ENCODE assay signal across 24 cellular contexts in genomic region chr1:23807453-23807852, GRCh38. TPM values are rescaled to one million over a fixed set of nuclear protein-coding genes. Genes with fewer than 3 reads are reported as not detected.
DNase-seq lines count a peak whose midpoint lies in the region; ATAC-seq and TF ChIP-seq lines count a peak whose summit lies in the region.
"Had no signal": no experiment of that assay in that cellular context is flagged by ENCODE, and none has a peak within 500 bp of the region (broad histone marks: within the 10 kb centered on the region; RNA-seq: fewer than 3 reads in every experiment).

No MANE protein-coding gene starts in this region.

- H3K36me3 ChIP-seq in osteoblast (ENCODE audit: insufficient read depth, low read length): peaks cover 21% of the 10 kb centered on the region

- TF ChIP-seq CTCF in osteoblast (IDR thresholded peaks at IDR 0.05; ENCODE audit: extremely low read depth, low read depth, low read length): no peak
- TF ChIP-seq CTCF in lower leg skin (IDR thresholded peaks at IDR 0.05): no peak

- H3K9me3 ChIP-seq in osteoblast (ENCODE audit: low read depth, low read length): no peaks in the 10 kb centered on the region
- H3K9me3 ChIP-seq: gastrocnemius medialis, right atrium auricular region, transverse colon had no signal

- intact Hi-C loops in lower leg skin (cut with DNase I; ENCODE audit: low total_unique reads): no loop called here

- H3K36me3 Mint-ChIP-seq in activated T-cell treated with anti-CD3 and anti-CD28 coated beads, Interleukin-2, amount 50 U/mL, for 72 hours (ENCODE audit: insufficient read depth in 2 of 2): no peaks in the 10 kb centered on the region
- peaks cover 8% of the 10 kb centered on the region for H3K36me3 Mint-ChIP-seq in activated CD8-positive, alpha-beta T cell treated with anti-CD3 and anti-CD28 coated beads, Interleukin-2, amount 10 ng/mL, durations not matched to agents 7 days and 5 days (ENCODE audit: low read depth)

- H3K4me1 Mint-ChIP-seq in activated T-cell treated with anti-CD3 and anti-CD28 coated beads, Interleukin-2, amount 50 U/mL, for 72 hours (ENCODE audit: low read depth): peaks cover 12% of the 10 kb centered on the region
- H3K4me1 Mint-ChIP-seq in activated CD8-positive, alpha-beta T cell treated with anti-CD3 and anti-CD28 coated beads, Interleukin-2, amount 10 ng/mL, durations not matched to agents 7 days and 5 days (ENCODE audit: low read depth): peaks cover 26% of the 10 kb centered on the region

- no peak overlapping the region for H3K4me3 Mint-ChIP-seq in activated T-cell treated with anti-CD3 and anti-CD28 coated beads, Interleukin-2, amount 50 U/mL, for 72 hours
- no peak overlapping the region for H3K4me3 Mint-ChIP-seq in activated CD8-positive, alpha-beta T cell treated with anti-CD3 and anti-CD28 coated beads, Interleukin-2, amount 10 ng/mL, durations not matched to agents 7 days and 5 days
- H3K4me3 Mint-ChIP-seq: CD4-positive, alpha-beta T cell; stimulated activated memory B cell treated with anti-CD40 and anti-IgM and Interleukin-4, amounts not matched to agents 10 μg/mL and 1 μg/mL and 100 μg/mL, for 72 hours; T-helper 1 cell treated with Interleukin-12 subunit alpha and Interleukin-12 subunit beta and Interleukin-4 antibody, amounts not matched to agents 30 μg/mL and 1 μg/mL, for 36 hours had no signal

- no peaks in the 10 kb centered on the region for H3K27me3 ChIP-seq in osteoblast (ENCODE audit: insufficient read depth, low read length)
- H3K27me3 ChIP-seq: gastrocnemius medialis, right atrium auricular region, transverse colon had no signal

- no peaks in the 10 kb centered on the region for H3K9me3 Mint-ChIP-seq in activated T-cell treated with anti-CD3 and anti-CD28 coated beads, Interleukin-2, amount 50 U/mL, for 72 hours
- H3K9me3 Mint-ChIP-seq in activated CD8-positive, alpha-beta T cell treated with anti-CD3 and anti-CD28 coated beads, Interleukin-2, amount 10 ng/mL, durations not matched to agents 7 days and 5 days (ENCODE audit: insufficient read depth): no peaks in the 10 kb centered on the region
- H3K9me3 Mint-ChIP-seq: CD4-positive, alpha-beta T cell; stimulated activated memory B cell treated with anti-CD40 and anti-IgM and Interleukin-4, amounts not matched to agents 10 μg/mL and 1 μg/mL and 100 μg/mL, for 72 hours; T-helper 1 cell treated with Interleukin-12 subunit alpha and Interleukin-12 subunit beta and Interleukin-4 antibody, amounts not matched to agents 30 μg/mL and 1 μg/mL, for 36 hours had no signal

- POLR2A ChIA-PET in activated CD8-positive, alpha-beta T cell treated with anti-CD3 and anti-CD28 coated beads, Interleukin-2, amount 10 ng/mL, durations not matched to agents 7 days and 5 days (lab: Charles Lee): interaction anchor here (0.9 to 1.2 kb wide), 2 partner anchors 12 to 151 kb away, joined by 4 read pairs; no protein-coding TSS in a partner anchor

- CTCF ChIA-PET in activated CD8-positive, alpha-beta T cell treated with anti-CD3 and anti-CD28 coated beads, Interleukin-2, amount 10 ng/mL, durations not matched to agents 7 days and 5 days (lab: Charles Lee): interaction anchor here (0.9 to 7.7 kb wide), 8 partner anchors 9 to 221 kb away, joined by 3 to 131 read pairs (median 6); partner anchors contain the start of gene LYPLA2

- no peak for TF ChIP-seq POLR2A in lower leg skin (IDR thresholded peaks at IDR 0.05)

- H3K79me2 ChIP-seq in osteoblast (ENCODE audit: insufficient read depth, low read length): no peaks in the 10 kb centered on the region

- H4K20me1 ChIP-seq in osteoblast (ENCODE audit: insufficient read depth, low read length): no peaks in the 10 kb centered on the region

- H3K4me1 ChIP-seq in osteoblast (ENCODE audit: insufficient read depth, low read length): no peaks in the 10 kb centered on the region
- H3K4me1 ChIP-seq: right atrium auricular region had no signal

- no peak for ATAC-seq in activated T-cell treated with anti-CD3 and anti-CD28 coated beads, Interleukin-2, amount 50 U/mL, for 72 hours (replicated peaks in 1 of 2)
- no peak for ATAC-seq in activated CD8-positive, alpha-beta T cell treated with anti-CD3 and anti-CD28 coated beads, Interleukin-2, amount 10 ng/mL, durations not matched to agents 7 days and 5 days
- ATAC-seq: activated CD4-positive, CD25-positive, alpha-beta regulatory T cell treated with anti-CD3 and anti-CD28 coated beads, Interleukin-2, amount 50 U/mL, for 24 hours; gastrocnemius medialis; Right ventricle myocardium inferior; stimulated activated memory B cell treated with anti-CD40 and anti-IgM and Interleukin-4, amounts not matched to agents 10 μg/mL and 1 μg/mL and 100 μg/mL, for 72 hours had no signal

- no peak overlapping the region for H2AFZ ChIP-seq in osteoblast (ENCODE audit: low read length)

- H3K27ac ChIP-seq in osteoblast (ENCODE audit: low read depth, low read length): no peak overlapping the region
- H3K27ac ChIP-seq: gastrocnemius medialis, right atrium auricular region, transverse colon had no signal

- H3K4me2 ChIP-seq in osteoblast (ENCODE audit: insufficient read depth, low read length): no peak overlapping the region

- no peaks in the 10 kb centered on the region for H3K27me3 Mint-ChIP-seq in activated T-cell treated with anti-CD3 and anti-CD28 coated beads, Interleukin-2, amount 50 U/mL, for 72 hours (ENCODE audit: low read depth)
- no peaks in the 10 kb centered on the region for H3K27me3 Mint-ChIP-seq in activated CD8-positive, alpha-beta T cell treated with anti-CD3 and anti-CD28 coated beads, Interleukin-2, amount 10 ng/mL, durations not matched to agents 7 days and 5 days (ENCODE audit: low read depth)
- H3K27me3 Mint-ChIP-seq: CD4-positive, alpha-beta T cell; stimulated activated memory B cell treated with anti-CD40 and anti-IgM and Interleukin-4, amounts not matched to agents 10 μg/mL and 1 μg/mL and 100 μg/mL, for 72 hours had no signal

- no peak for DNase-seq in activated T-cell treated with anti-CD3 and anti-CD28 coated beads, Interleukin-2, amount 50 U/mL, for 72 hours
- DNase-seq in activated T-cell treated with anti-CD3 and anti-CD28 coated beads for 4 hours: no peak
- peak; percentile 79 to 88 for DNase-seq in NOMO-1 (lab: John Stamatoyannopoulos, UW; ENCODE audit: unreplicated experiment in 2 of 2)
- no peak for DNase-seq in activated CD8-positive, alpha-beta T cell treated with anti-CD3 and anti-CD28 coated beads, Interleukin-2, amount 10 ng/mL, durations not matched to agents 7 days and 5 days
- peak; percentile 62 for DNase-seq in osteoblast (ENCODE audit: insufficient read length, low spot score, missing footprints)
- no peak for DNase-seq in lower leg skin (ENCODE audit: low spot score in 2 of 2)
- DNase-seq in NCI-H2171 treated with DMSO at 0.1 percent for 48 hours (lab: John Stamatoyannopoulos, UW): no peak
- no peak for DNase-seq in NCI-H1092 treated with DMSO at 0.1 percent for 48 hours (lab: John Stamatoyannopoulos, UW)
- DNase-seq: ACHN; CD4-positive, alpha-beta T cell; dermis blood vessel endothelial cell; DMS53; gastrocnemius medialis; Karpas-422; NCI-H345; NK-92 treated with Interleukin-12 subunit alpha and Interleukin-12 subunit beta, amount 100 ng/mL, for 24 hours; nucleus accumbens; stimulated activated CD4-positive, alpha-beta T cell treated with anti-CD3 and anti-CD28 coated beads, Interleukin-15, amount 100 ng/mL, for 24 hours; transverse colon had no signal

- 65 to 78% methylated on average over 3 of the region's 3 CpGs for WGBS in lower leg skin, 2 donors

- peak overlapping the region; percentile 1 for H3K27ac Mint-ChIP-seq in activated T-cell treated with anti-CD3 and anti-CD28 coated beads, Interleukin-2, amount 50 U/mL, for 72 hours
- H3K27ac Mint-ChIP-seq in activated CD8-positive, alpha-beta T cell treated with anti-CD3 and anti-CD28 coated beads, Interleukin-2, amount 10 ng/mL, durations not matched to agents 7 days and 5 days: peak overlapping the region; percentile 5
- H3K27ac Mint-ChIP-seq: CD4-positive, alpha-beta T cell; stimulated activated memory B cell treated with anti-CD40 and anti-IgM and Interleukin-4, amounts not matched to agents 10 μg/mL and 1 μg/mL and 100 μg/mL, for 72 hours; T-helper 1 cell treated with Interleukin-12 subunit alpha and Interleukin-12 subunit beta and Interleukin-4 antibody, amounts not matched to agents 30 μg/mL and 1 μg/mL, for 36 hours had no signal

- H3K4me3 ChIP-seq in osteoblast (ENCODE audit: insufficient read depth, low read length) (no peak overlapping the region), lower leg skin (ENCODE audit: low read depth, poor library complexity, severe bottlenecking) (no peak overlapping the region)
- H3K4me3 ChIP-seq: gastrocnemius medialis, right atrium auricular region, transverse colon had no signal

RNA-seq across cellular contexts. Expression of gene GALE, which starts 6.9 kb away (rescaled TPM):
- 10 to 100 TPM; 26.8 to 30.7 TPM for total RNA-seq in activated T-cell treated with anti-CD3 and anti-CD28 coated beads, Interleukin-2, amount 50 U/mL, for 72 hours
- total RNA-seq in activated CD8-positive, alpha-beta T cell treated with anti-CD3 and anti-CD28 coated beads, Interleukin-2, amount 10 ng/mL, durations not matched to agents 7 days and 5 days: 10 to 100 TPM; 27.6 to 31.9 TPM
- total RNA-seq in osteoblast (11.8 and 13.4 TPM in 2 replicates), lower leg skin (10 to 100 TPM; 12.8 to 39.3 (median 29.5) TPM)

RNA-seq across cellular contexts. Expression of gene LYPLA2, which starts 16.5 kb away (rescaled TPM):
- 10 to 100 TPM; 63.4 to 71.5 TPM for total RNA-seq in activated T-cell treated with anti-CD3 and anti-CD28 coated beads, Interleukin-2, amount 50 U/mL, for 72 hours
- total RNA-seq in activated CD8-positive, alpha-beta T cell treated with anti-CD3 and anti-CD28 coated beads, Interleukin-2, amount 10 ng/mL, durations not matched to agents 7 days and 5 days: 10 to 100 TPM; 84.2 to 88.2 TPM
- 28.3 and 36.9 TPM in 2 replicates for total RNA-seq in osteoblast
- total RNA-seq in lower leg skin: 10 to 100 TPM; 57.6 to 76.0 (median 66.7) TPM

RNA-seq across cellular contexts. Expression of gene HMGCL, which starts 17.8 kb away (rescaled TPM):
- total RNA-seq in activated T-cell treated with anti-CD3 and anti-CD28 coated beads, Interleukin-2, amount 50 U/mL, for 72 hours: 10 to 100 TPM; 44.1 to 47.4 TPM
- 10 to 100 TPM; 24.9 to 27.1 TPM for total RNA-seq in activated CD8-positive, alpha-beta T cell treated with anti-CD3 and anti-CD28 coated beads, Interleukin-2, amount 10 ng/mL, durations not matched to agents 7 days and 5 days
- 36.5 and 39.8 TPM in 2 replicates for total RNA-seq in osteoblast
- total RNA-seq in lower leg skin: 10 to 100 TPM; 30.9 to 44.9 (median 36.0) TPM

RNA-seq across cellular contexts. Expression of gene PITHD1, which starts 29.2 kb away (rescaled TPM):
- 100 to 1,000 TPM in 1 of 2 donors, 10 to 100 TPM in 1; 83.2 to 107 TPM for total RNA-seq in activated T-cell treated with anti-CD3 and anti-CD28 coated beads, Interleukin-2, amount 50 U/mL, for 72 hours
- 10 to 100 TPM; 62.3 to 67.9 TPM for total RNA-seq in activated CD8-positive, alpha-beta T cell treated with anti-CD3 and anti-CD28 coated beads, Interleukin-2, amount 10 ng/mL, durations not matched to agents 7 days and 5 days
- total RNA-seq in osteoblast: 29.8 and 31.1 TPM in 2 replicates
- total RNA-seq in lower leg skin: 100 to 1,000 TPM in 1 of 4 donors, 10 to 100 TPM in 3; 77.0 to 115 (median 85.7) TPM

Comparison
In these comparisons a context has a peak if more than half of its experiments do, and no peak if none do; other contexts are left out.
1. DNase-seq: peak in NOMO-1 (2 of 2) and osteoblast (single experiment); none in activated T-cell treated with anti-CD3 and anti-CD28 coated beads, Interleukin-2, amount 50 U/mL, for 72 hours (0 of 2), activated T-cell treated with anti-CD3 and anti-CD28 coated beads for 4 hours (single experiment), activated CD8-positive, alpha-beta T cell treated with anti-CD3 and anti-CD28 coated beads, Interleukin-2, amount 10 ng/mL, durations not matched to agents 7 days and 5 days (single experiment), lower leg skin (0 of 2), NCI-H2171 treated with DMSO at 0.1 percent for 48 hours (single experiment) and NCI-H1092 treated with DMSO at 0.1 percent for 48 hours (single experiment).